ENCODE assay signal across 32 cellular contexts in the genomic region with DNA sequence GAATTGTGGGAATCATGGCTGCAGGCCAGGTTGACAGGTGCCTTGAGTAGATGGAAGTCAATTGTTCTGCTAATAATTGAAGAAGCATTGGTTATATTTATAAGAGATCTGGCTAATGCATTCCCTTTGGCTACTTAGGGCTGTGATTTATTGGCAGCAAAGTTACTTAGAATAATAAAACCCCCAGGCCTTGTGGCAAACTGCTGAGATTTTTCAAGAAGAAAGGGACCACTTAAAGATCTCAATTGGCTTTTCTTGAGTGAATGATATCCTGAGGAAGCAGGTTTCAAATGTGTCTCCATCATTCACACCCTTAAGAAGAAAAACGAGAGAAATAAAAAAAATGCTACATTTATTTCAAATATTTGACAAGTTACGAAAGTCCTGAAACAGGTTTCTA. TPM values are rescaled to one million over a fixed set of nuclear protein-coding genes. Genes with fewer than 3 reads are reported as not detected.
"Had no signal": no experiment of that assay in that cellular context is flagged by ENCODE, and none has a peak within 500 bp of the region (broad histone marks: within the 10 kb centered on the region; RNA-seq: fewer than 3 reads in every experiment).

No MANE protein-coding gene starts in this region.

- H3K36me3 Mint-ChIP-seq: activated naive CD8-positive, alpha-beta T cell; WTC11 had no signal

- H3K4me3 Mint-ChIP-seq: activated CD4-positive, alpha-beta memory T cell treated with anti-CD3 and anti-CD28 coated beads, Interleukin-2, amount 10 ng/mL, durations not matched to agents 7 days and 5 days; activated CD4-positive, alpha-beta T cell treated with anti-CD3 and anti-CD28 coated beads, Interleukin-2, amount 10 ng/mL, durations not matched to agents 7 days and 5 days; activated naive CD8-positive, alpha-beta T cell; activated T-cell treated with anti-CD3 and anti-CD28 coated beads, Interleukin-2, amount 50 U/mL, for 24 hours; activated T-cell treated with anti-CD3 and anti-CD28 coated beads, Interleukin-2, amount 50 U/mL, for 72 hours; central memory CD8-positive, alpha-beta T cell; dendritic cell treated with granulocyte-macrophage colony-stimulating factor and Interleukin-4, amounts not matched to agents 40 ng/mL and 50 ng/mL, for 4 days; endodermal cell; T-helper 2 cell treated with Interferon-gamma antibody and Interleukin-4, amounts not matched to agents 5 μg/mL and 100 μg/mL, for 36 hours; WTC11 had no signal

- H3K27ac Mint-ChIP-seq: activated CD4-positive, alpha-beta memory T cell treated with anti-CD3 and anti-CD28 coated beads, Interleukin-2, amount 10 ng/mL, durations not matched to agents 7 days and 5 days; activated CD4-positive, alpha-beta T cell treated with anti-CD3 and anti-CD28 coated beads, Interleukin-2, amount 10 ng/mL, durations not matched to agents 7 days and 5 days; activated naive CD8-positive, alpha-beta T cell; activated T-cell treated with anti-CD3 and anti-CD28 coated beads, Interleukin-2, amount 50 U/mL, for 24 hours; activated T-cell treated with anti-CD3 and anti-CD28 coated beads, Interleukin-2, amount 50 U/mL, for 72 hours; dendritic cell treated with granulocyte-macrophage colony-stimulating factor and Interleukin-4, amounts not matched to agents 40 ng/mL and 50 ng/mL, for 4 days; endodermal cell; T-helper 2 cell treated with Interferon-gamma antibody and Interleukin-4, amounts not matched to agents 5 μg/mL and 100 μg/mL, for 36 hours; WTC11 had no signal

- H3K9me3 Mint-ChIP-seq: activated CD4-positive, alpha-beta memory T cell treated with anti-CD3 and anti-CD28 coated beads, Interleukin-2, amount 10 ng/mL, durations not matched to agents 7 days and 5 days; activated CD4-positive, alpha-beta T cell treated with anti-CD3 and anti-CD28 coated beads, Interleukin-2, amount 10 ng/mL, durations not matched to agents 7 days and 5 days; activated T-cell treated with anti-CD3 and anti-CD28 coated beads, Interleukin-2, amount 50 U/mL, for 24 hours; activated T-cell treated with anti-CD3 and anti-CD28 coated beads, Interleukin-2, amount 50 U/mL, for 72 hours; central memory CD8-positive, alpha-beta T cell; dendritic cell treated with granulocyte-macrophage colony-stimulating factor and Interleukin-4, amounts not matched to agents 40 ng/mL and 50 ng/mL, for 4 days; endodermal cell; T-helper 2 cell treated with Interferon-gamma antibody and Interleukin-4, amounts not matched to agents 5 μg/mL and 100 μg/mL, for 36 hours; WTC11 had no signal

- DNase-seq: activated CD4-positive, alpha-beta memory T cell treated with anti-CD3 and anti-CD28 coated beads, Interleukin-2, amount 10 ng/mL, durations not matched to agents 7 days and 5 days; activated CD4-positive, alpha-beta T cell treated with anti-CD3 and anti-CD28 coated beads for 1 hour; activated CD4-positive, alpha-beta T cell treated with anti-CD3 and anti-CD28 coated beads for 4 hours; activated CD4-positive, alpha-beta T cell treated with anti-CD3 and anti-CD28 coated beads, Interleukin-2, amount 10 ng/mL, durations not matched to agents 7 days and 5 days; activated CD4-positive, alpha-beta T cell treated with anti-CD3 and anti-CD28 coated beads, Interleukin-2, amount 50 U/mL, for 4 hours; activated CD8-positive, alpha-beta memory T cell treated with anti-CD3 and anti-CD28 coated beads, Interleukin-2, amount 50 U/mL, for 48 hours; activated effector memory CD4-positive, alpha-beta T cell treated with Interleukin-2 at 50 U/mL for 16 hours; activated gamma-delta T cell treated with Interleukin-2 at 50 U/mL for 16 hours; activated naive CD4-positive, alpha-beta T cell treated with anti-CD3 and anti-CD28 coated beads, Interleukin-2, amount 50 U/mL, for 16 hours; activated naive CD4-positive, alpha-beta T cell treated with Interleukin-2 at 50 U/mL for 16 hours; activated T-cell treated with anti-CD3 and anti-CD28 coated beads for 4 hours; activated T-cell treated with anti-CD3 and anti-CD28 coated beads, Interleukin-2, amount 50 U/mL, for 24 hours; activated T-cell treated with anti-CD3 and anti-CD28 coated beads, Interleukin-2, amount 50 U/mL, for 72 hours; amniotic stem cell; anterior cingulate cortex; brain microvascular endothelial cell; dorsolateral prefrontal cortex; effector memory CD4-positive, alpha-beta T cell; endodermal cell; foreskin fibroblast; head of caudate nucleus; hippocampal formation had no signal

- ATAC-seq: activated T-cell treated with anti-CD3 and anti-CD28 coated beads, Interleukin-2, amount 50 U/mL, for 72 hours; esophagus mucosa; WTC11 had no signal

- H3K27ac ChIP-seq: brain microvascular endothelial cell, coronary artery had no signal

- H3K27me3 Mint-ChIP-seq: activated CD4-positive, alpha-beta memory T cell treated with anti-CD3 and anti-CD28 coated beads, Interleukin-2, amount 10 ng/mL, durations not matched to agents 7 days and 5 days; activated CD4-positive, alpha-beta T cell treated with anti-CD3 and anti-CD28 coated beads, Interleukin-2, amount 10 ng/mL, durations not matched to agents 7 days and 5 days; activated naive CD8-positive, alpha-beta T cell; activated T-cell treated with anti-CD3 and anti-CD28 coated beads, Interleukin-2, amount 50 U/mL, for 24 hours; central memory CD8-positive, alpha-beta T cell; dendritic cell treated with granulocyte-macrophage colony-stimulating factor and Interleukin-4, amounts not matched to agents 40 ng/mL and 50 ng/mL, for 4 days had no signal

RNA-seq across cellular contexts. Expression of a gene that starts 27.4 kb away (rescaled TPM):
- total RNA-seq: activated CD4-positive, alpha-beta memory T cell treated with anti-CD3 and anti-CD28 coated beads, Interleukin-2, amount 10 ng/mL, durations not matched to agents 7 days and 5 days; activated CD4-positive, alpha-beta T cell treated with anti-CD3 and anti-CD28 coated beads, Interleukin-2, amount 10 ng/mL, durations not matched to agents 7 days and 5 days; activated T-cell treated with anti-CD3 and anti-CD28 coated beads, Interleukin-2, amount 50 U/mL, for 72 hours; astrocyte; bronchial epithelial cell; endodermal cell; epithelial cell of proximal tubule; WTC11 had no signal

RNA-seq across cellular contexts. Expression of a gene that starts 29.8 kb away (rescaled TPM):
- total RNA-seq: activated CD4-positive, alpha-beta memory T cell treated with anti-CD3 and anti-CD28 coated beads, Interleukin-2, amount 10 ng/mL, durations not matched to agents 7 days and 5 days; activated CD4-positive, alpha-beta T cell treated with anti-CD3 and anti-CD28 coated beads, Interleukin-2, amount 10 ng/mL, durations not matched to agents 7 days and 5 days; activated T-cell treated with anti-CD3 and anti-CD28 coated beads, Interleukin-2, amount 50 U/mL, for 72 hours; bronchial epithelial cell; esophagus mucosa had no signal
